1 cellular context compared by ENCODE assay signal in the genomic region with DNA sequence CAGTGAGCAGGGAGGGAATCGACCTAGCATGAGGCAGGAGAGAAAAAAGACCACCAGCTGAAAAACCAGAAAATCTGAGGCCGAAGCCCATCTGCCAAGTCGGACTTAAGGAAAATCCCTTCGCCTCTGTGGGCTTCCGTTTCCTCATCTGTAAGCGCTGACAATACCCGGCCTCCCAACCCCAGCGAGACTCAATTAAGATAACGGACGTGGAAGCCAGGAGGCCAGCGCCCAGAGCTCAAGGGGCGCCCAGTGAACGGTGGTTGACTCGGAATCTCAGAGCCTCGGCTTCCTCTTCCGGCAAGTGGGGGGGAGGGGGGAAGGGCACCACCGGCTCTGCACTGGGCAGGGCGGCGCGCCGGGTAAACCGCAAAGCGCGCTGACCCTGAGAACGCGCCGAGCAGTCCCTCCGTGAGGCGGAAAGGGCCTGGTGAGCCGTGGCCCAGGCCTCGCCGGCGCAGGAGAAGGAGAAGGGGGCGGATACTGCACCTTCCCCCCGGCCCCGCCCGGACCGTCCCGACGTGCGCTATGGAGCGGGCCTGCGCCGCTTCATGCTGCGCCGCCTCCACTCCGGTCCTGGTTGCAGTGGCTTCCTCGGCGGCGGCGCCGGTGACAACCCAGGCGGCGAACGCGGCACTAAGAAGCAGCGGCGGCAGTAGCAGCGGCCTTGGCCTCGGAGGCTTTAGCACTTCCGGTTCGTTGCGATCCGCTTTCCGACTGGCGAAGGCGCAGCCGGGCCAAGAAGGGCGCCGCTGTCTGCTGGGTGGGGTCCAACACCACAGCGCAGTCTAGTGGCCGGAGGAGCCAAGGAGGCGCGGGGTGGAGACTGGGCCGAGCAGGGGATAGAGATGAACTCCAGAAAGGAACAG.
TF ChIP-seq lines count a peak whose summit lies in the region.

Gene DPP8, minus strand, starts transcription at position 693 of the 869 bp plus-strand sequence. CDS start 5,136 bp downstream, outside the sequence.

TF ChIP-seq in HepG2, 621 proteins besides CTCF, POLR2A, EP300 and RAD21 (continued from another document and continues in another):
- TF ChIP-seq HBP1 (CRISPR knock-in tag; IDR thresholded peaks at IDR 0.05; ENCODE audit: low read depth) (peak; percentile 67), GTF3A (CRISPR knock-in tag; conservative IDR thresholded peaks at IDR 0.05) (peak; percentile 98), THAP11 (CRISPR knock-in tag; IDR thresholded peaks at IDR 0.05) (peak; percentile 95), ZNF317 (CRISPR knock-in tag; IDR thresholded peaks at IDR 0.05) (peak; percentile 83), ZNF253 (CRISPR knock-in tag; IDR thresholded peaks at IDR 0.05; ENCODE audit: borderline replicate concordance) (peak; percentile 81; the same call in 1 of the 2 replicates), TP53 (CRISPR knock-in tag; conservative IDR thresholded peaks at IDR 0.05) (0 out of 2 replicates have a peak, but pooled peaks have one; percentile 49), NFIC (IDR thresholded peaks at IDR 0.05; ENCODE audit: low read length) (peak; percentile 41; the same call in 1 of the 2 replicates), ZNF362 (CRISPR knock-in tag; IDR thresholded peaks at IDR 0.05; ENCODE audit: borderline replicate concordance) (peak; percentile 71; the same call in 1 of the 2 replicates), ZNF562 (CRISPR knock-in tag; IDR thresholded peaks at IDR 0.05; ENCODE audit: borderline replicate concordance) (no peak), CBFB (CRISPR knock-in tag; IDR thresholded peaks at IDR 0.05) (peak; percentile 93), ZNF230 (CRISPR knock-in tag; IDR thresholded peaks at IDR 0.05) (peak; percentile 94), FOXA3 (CRISPR knock-in tag; IDR thresholded peaks at IDR 0.05) (peak; percentile 67), MXD4 (CRISPR knock-in tag; IDR thresholded peaks at IDR 0.05) (peak; percentile 84), AKAP8 (CRISPR knock-in tag; IDR thresholded peaks at IDR 0.05) (no peak; the same call in 1 of the 2 replicates), GATA4 (IDR thresholded peaks at IDR 0.05; ENCODE audit: borderline replicate concordance, low read depth) (no peak; the same call in 1 of the 2 replicates), GTF2F1 (IDR thresholded peaks at IDR 0.05; ENCODE audit: low read length) (no peak), TBX3 (IDR thresholded peaks at IDR 0.05; ENCODE audit: borderline replicate concordance) (peak; percentile 45; the same call in 1 of the 2 replicates), ZFP90 (CRISPR knock-in tag; IDR thresholded peaks at IDR 0.05; ENCODE audit: borderline replicate concordance) (peak; percentile 30; the same call in 1 of the 2 replicates), HOXA9 (CRISPR knock-in tag; IDR thresholded peaks at IDR 0.05; ENCODE audit: borderline replicate concordance) (no peak), PAF1 (CRISPR knock-in tag; IDR thresholded peaks at IDR 0.05) (no peak), HMGA1 (CRISPR knock-in tag; conservative IDR thresholded peaks at IDR 0.05) (no peak), ZFP62 (CRISPR knock-in tag; IDR thresholded peaks at IDR 0.05) (no peak), TOPORS (CRISPR knock-in tag; IDR thresholded peaks at IDR 0.05) (peak; percentile 61; the same call in 1 of the 2 replicates), ZNF839 (CRISPR knock-in tag; IDR thresholded peaks at IDR 0.05; ENCODE audit: borderline replicate concordance) (peak; percentile 92), SNAPC5 (CRISPR knock-in tag; IDR thresholded peaks at IDR 0.05; ENCODE audit: borderline replicate concordance) (no peak; the same call in 1 of the 2 replicates), IRX3 (CRISPR knock-in tag; IDR thresholded peaks at IDR 0.05; ENCODE audit: borderline replicate concordance, low read depth) (no peak; the same call in 1 of the 2 replicates), ELF4 (CRISPR knock-in tag; IDR thresholded peaks at IDR 0.05; ENCODE audit: borderline replicate concordance) (peak; percentile 80; the same call in 1 of the 2 replicates), ZHX1 (CRISPR knock-in tag; IDR thresholded peaks at IDR 0.05; ENCODE audit: low read depth) (0 out of 2 replicates have a peak, but pooled peaks have one; percentile 60), FOXK2 (IDR thresholded peaks at IDR 0.05) (no peak), CERS6 (CRISPR knock-in tag; IDR thresholded peaks at IDR 0.05) (0 out of 2 replicates have a peak, but pooled peaks have one; percentile 14), ZNF567 (CRISPR knock-in tag; IDR thresholded peaks at IDR 0.05; ENCODE audit: borderline replicate concordance) (peak; percentile 71; the same call in 1 of the 2 replicates), HCFC1 (IDR thresholded peaks at IDR 0.05; ENCODE audit: low read depth, low read length) (peak; percentile 70), SOX6 (IDR thresholded peaks at IDR 0.05) (no peak), SOX6 (CRISPR knock-in tag; IDR thresholded peaks at IDR 0.05) (peak; percentile 75), NFRKB (IDR thresholded peaks at IDR 0.05) (no peak), MAZ (IDR thresholded peaks at IDR 0.05; ENCODE audit: borderline replicate concordance, low read depth, low read length) (peak; percentile 64; the same call in 1 of the 2 replicates), MAZ (CRISPR knock-in tag; IDR thresholded peaks at IDR 0.05; ENCODE audit: low read depth) (peak; percentile 95), TEAD2 (CRISPR knock-in tag; IDR thresholded peaks at IDR 0.05) (no peak)
- TF ChIP-seq, protein P1, sequence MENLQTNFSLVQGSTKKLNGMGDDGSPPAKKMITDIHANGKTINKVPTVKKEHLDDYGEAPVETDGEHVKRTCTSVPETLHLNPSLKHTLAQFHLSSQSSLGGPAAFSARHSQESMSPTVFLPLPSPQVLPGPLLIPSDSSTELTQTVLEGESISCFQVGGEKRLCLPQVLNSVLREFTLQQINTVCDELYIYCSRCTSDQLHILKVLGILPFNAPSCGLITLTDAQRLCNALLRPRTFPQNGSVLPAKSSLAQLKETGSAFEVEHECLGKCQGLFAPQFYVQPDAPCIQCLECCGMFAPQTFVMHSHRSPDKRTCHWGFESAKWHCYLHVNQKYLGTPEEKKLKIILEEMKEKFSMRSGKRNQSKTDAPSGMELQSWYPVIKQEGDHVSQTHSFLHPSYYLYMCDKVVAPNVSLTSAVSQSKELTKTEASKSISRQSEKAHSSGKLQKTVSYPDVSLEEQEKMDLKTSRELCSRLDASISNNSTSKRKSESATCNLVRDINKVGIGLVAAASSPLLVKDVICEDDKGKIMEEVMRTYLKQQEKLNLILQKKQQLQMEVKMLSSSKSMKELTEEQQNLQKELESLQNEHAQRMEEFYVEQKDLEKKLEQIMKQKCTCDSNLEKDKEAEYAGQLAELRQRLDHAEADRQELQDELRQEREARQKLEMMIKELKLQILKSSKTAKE (CRISPR knock-in tag; IDR thresholded peaks at IDR 0.05; ENCODE audit: borderline replicate concordance), result no peak; the same call in 1 of the 2 replicates
- TF ChIP-seq, protein P2, sequence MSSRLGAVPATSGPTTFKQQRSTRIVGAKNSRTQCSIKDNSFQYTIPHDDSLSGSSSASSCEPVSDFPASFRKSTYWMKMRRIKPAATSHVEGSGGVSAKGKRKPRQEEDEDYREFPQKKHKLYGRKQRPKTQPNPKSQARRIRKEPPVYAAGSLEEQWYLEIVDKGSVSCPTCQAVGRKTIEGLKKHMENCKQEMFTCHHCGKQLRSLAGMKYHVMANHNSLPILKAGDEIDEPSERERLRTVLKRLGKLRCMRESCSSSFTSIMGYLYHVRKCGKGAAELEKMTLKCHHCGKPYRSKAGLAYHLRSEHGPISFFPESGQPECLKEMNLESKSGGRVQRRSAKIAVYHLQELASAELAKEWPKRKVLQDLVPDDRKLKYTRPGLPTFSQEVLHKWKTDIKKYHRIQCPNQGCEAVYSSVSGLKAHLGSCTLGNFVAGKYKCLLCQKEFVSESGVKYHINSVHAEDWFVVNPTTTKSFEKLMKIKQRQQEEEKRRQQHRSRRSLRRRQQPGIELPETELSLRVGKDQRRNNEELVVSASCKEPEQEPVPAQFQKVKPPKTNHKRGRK (CRISPR knock-in tag; IDR thresholded peaks at IDR 0.05), result no peak
- TF ChIP-seq, protein P3, sequence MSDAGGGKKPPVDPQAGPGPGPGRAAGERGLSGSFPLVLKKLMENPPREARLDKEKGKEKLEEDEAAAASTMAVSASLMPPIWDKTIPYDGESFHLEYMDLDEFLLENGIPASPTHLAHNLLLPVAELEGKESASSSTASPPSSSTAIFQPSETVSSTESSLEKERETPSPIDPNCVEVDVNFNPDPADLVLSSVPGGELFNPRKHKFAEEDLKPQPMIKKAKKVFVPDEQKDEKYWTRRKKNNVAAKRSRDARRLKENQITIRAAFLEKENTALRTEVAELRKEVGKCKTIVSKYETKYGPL (CRISPR knock-in tag; IDR thresholded peaks at IDR 0.05), result no peak
- TF ChIP-seq, protein P4, sequence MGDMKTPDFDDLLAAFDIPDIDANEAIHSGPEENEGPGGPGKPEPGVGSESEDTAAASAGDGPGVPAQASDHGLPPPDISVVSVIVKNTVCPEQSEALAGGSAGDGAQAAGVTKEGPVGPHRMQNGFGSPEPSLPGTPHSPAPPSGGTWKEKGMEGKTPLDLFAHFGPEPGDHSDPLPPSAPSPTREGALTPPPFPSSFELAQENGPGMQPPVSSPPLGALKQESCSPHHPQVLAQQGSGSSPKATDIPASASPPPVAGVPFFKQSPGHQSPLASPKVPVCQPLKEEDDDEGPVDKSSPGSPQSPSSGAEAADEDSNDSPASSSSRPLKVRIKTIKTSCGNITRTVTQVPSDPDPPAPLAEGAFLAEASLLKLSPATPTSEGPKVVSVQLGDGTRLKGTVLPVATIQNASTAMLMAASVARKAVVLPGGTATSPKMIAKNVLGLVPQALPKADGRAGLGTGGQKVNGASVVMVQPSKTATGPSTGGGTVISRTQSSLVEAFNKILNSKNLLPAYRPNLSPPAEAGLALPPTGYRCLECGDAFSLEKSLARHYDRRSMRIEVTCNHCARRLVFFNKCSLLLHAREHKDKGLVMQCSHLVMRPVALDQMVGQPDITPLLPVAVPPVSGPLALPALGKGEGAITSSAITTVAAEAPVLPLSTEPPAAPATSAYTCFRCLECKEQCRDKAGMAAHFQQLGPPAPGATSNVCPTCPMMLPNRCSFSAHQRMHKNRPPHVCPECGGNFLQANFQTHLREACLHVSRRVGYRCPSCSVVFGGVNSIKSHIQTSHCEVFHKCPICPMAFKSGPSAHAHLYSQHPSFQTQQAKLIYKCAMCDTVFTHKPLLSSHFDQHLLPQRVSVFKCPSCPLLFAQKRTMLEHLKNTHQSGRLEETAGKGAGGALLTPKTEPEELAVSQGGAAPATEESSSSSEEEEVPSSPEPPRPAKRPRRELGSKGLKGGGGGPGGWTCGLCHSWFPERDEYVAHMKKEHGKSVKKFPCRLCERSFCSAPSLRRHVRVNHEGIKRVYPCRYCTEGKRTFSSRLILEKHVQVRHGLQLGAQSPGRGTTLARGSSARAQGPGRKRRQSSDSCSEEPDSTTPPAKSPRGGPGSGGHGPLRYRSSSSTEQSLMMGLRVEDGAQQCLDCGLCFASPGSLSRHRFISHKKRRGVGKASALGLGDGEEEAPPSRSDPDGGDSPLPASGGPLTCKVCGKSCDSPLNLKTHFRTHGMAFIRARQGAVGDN (CRISPR knock-in tag; IDR thresholded peaks at IDR 0.05), result peak; percentile 94
